12 cellular contexts compared by ENCODE assay signal in the genomic region with DNA sequence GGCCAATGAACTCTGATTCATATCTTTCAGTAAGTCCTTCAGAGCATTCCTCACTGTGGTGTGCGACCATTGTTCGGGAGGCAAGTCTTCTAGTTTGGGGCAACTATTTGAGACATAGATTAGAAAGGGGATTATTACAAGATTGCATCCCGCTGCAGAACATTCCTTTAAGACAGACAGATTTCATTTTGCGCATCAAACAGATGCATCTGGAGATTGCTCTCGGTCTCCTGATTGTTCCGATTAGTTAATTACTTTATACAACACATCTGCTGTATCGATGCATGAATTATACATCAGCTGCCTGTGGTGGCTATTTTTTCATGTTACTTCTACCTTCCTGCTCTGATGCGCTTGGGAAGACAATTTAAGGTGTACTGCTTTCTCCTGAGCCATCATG.
"Had no signal": no experiment of that assay in that cellular context is flagged by ENCODE, and none has a peak within 500 bp of the region (broad histone marks: within the 10 kb centered on the region; RNA-seq: fewer than 3 reads in every experiment).

No MANE protein-coding gene starts in this region.

- H3K4me3 ChIP-seq: ascending aorta, esophagus muscularis mucosa, smooth muscle cell, transverse colon had no signal

- H3K9me3 Mint-ChIP-seq: naive B cell had no signal

- H3K27me3 Mint-ChIP-seq: naive B cell had no signal

- DNase-seq: activated CD4-positive, alpha-beta T cell treated with anti-CD3 and anti-CD28 coated beads, Interleukin-2, amount 50 U/mL, for 48 hours; foreskin fibroblast; head of caudate nucleus; naive B cell; posterior cingulate gyrus; right cardiac atrium; SHP77 treated with DMSO at 0.1 percent for 48 hours; transverse colon had no signal

- ATAC-seq: right cardiac atrium had no signal

- H3K4me3 Mint-ChIP-seq: naive B cell had no signal

- H3K9me3 ChIP-seq: ascending aorta, esophagus muscularis mucosa, neutrophil, transverse colon had no signal

- H3K27ac ChIP-seq: ascending aorta, esophagus muscularis mucosa, neutrophil, transverse colon had no signal

- H3K27me3 ChIP-seq: ascending aorta, esophagus muscularis mucosa, neutrophil, transverse colon had no signal
